In the genomic region with DNA sequence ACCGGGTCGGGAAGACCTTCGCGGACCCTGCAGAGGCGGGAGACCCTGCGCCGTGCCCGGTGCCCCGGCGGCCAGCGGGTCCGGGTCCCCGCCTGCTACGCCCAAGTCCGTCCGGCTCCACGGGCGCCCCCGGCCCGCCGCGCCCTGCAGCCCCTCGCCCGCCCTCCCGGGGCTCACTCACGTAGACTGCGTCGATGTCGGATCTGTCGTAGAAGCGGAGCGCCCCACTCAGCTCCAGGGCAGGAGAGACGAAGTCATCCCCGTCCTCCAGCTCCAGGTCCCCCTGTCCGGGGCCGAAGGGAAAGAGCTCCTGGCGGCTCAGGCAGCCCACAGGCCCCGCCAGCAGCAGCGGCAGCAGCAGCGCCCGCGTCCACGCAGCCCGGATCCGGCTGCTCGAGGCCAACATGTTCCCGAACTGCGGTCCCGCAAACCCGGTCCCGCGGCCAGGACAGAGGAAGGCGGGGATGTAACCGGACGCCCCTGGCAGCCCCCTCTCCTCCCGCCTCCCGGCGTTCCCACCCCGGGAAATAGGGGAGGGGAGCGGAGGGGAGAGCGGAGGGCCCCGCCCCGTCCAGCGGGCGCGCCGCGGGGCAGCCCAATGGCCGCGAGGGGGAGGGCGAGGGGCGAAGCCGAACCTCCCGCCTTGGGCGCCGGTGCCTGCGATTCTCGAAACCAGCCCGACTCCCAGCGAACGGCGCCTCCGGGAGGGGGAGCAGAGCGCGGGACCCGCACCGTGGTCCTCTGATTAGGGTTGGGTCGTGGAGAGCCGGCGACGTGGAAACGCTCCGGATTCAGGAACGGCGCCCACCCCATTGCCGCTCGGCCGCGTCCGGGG, we compare ENCODE assay signal across 7 cellular contexts. TPM values are rescaled to one million over a fixed set of nuclear protein-coding genes. Genes with fewer than 3 reads are reported as not detected.
DNase-seq lines count a peak whose midpoint lies in the region; ATAC-seq and TF ChIP-seq lines count a peak whose summit lies in the region.

A gene with protein sequence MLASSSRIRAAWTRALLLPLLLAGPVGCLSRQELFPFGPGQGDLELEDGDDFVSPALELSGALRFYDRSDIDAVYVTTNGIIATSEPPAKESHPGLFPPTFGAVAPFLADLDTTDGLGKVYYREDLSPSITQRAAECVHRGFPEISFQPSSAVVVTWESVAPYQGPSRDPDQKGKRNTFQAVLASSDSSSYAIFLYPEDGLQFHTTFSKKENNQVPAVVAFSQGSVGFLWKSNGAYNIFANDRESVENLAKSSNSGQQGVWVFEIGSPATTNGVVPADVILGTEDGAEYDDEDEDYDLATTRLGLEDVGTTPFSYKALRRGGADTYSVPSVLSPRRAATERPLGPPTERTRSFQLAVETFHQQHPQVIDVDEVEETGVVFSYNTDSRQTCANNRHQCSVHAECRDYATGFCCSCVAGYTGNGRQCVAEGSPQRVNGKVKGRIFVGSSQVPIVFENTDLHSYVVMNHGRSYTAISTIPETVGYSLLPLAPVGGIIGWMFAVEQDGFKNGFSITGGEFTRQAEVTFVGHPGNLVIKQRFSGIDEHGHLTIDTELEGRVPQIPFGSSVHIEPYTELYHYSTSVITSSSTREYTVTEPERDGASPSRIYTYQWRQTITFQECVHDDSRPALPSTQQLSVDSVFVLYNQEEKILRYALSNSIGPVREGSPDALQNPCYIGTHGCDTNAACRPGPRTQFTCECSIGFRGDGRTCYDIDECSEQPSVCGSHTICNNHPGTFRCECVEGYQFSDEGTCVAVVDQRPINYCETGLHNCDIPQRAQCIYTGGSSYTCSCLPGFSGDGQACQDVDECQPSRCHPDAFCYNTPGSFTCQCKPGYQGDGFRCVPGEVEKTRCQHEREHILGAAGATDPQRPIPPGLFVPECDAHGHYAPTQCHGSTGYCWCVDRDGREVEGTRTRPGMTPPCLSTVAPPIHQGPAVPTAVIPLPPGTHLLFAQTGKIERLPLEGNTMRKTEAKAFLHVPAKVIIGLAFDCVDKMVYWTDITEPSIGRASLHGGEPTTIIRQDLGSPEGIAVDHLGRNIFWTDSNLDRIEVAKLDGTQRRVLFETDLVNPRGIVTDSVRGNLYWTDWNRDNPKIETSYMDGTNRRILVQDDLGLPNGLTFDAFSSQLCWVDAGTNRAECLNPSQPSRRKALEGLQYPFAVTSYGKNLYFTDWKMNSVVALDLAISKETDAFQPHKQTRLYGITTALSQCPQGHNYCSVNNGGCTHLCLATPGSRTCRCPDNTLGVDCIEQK (minus strand): TSS at position 417 of the 835 bp plus-strand sequence. CDS start 11 bp downstream, at position 406.

- H3K4me3 ChIP-seq in WERI-Rb-1 (ENCODE audit: low read depth, low read length) (peak within 1 kb of the TSS; percentile 84), coronary artery (peak within 1 kb of the TSS; percentile 75), spleen (peak within 1 kb of the TSS; percentile 52 to 82 (median 60))

- H3K27ac ChIP-seq in WERI-Rb-1: peak within 1 kb of the TSS; percentile 8; the same call in 1 of the 2 replicates
- H3K27ac ChIP-seq in coronary artery: peak within 1 kb of the TSS; percentile 90 to 100
- H3K27ac ChIP-seq in spleen: peak within 1 kb of the TSS; percentile 49 to 93 (median 88)

- H3K4me1 ChIP-seq in spleen: peaks cover 4 to 46% (median 39%) of the 10 kb centered on the region in 6 donors

- ATAC-seq in HG03520 (IDR thresholded peaks at IDR 0.05; ENCODE audit: unreplicated experiment) (peak; percentile 30), HG03460 (IDR thresholded peaks at IDR 0.05; ENCODE audit: unreplicated experiment) (no peak)

- 1 to 4% (median 2%) methylated on average over 23 to 100 of the region's 100 CpGs for WGBS in spleen, 5 donors

- TF ChIP-seq CTCF in GM12873 (IDR thresholded peaks at IDR 0.05; ENCODE audit: insufficient read depth, low read depth, low read length, missing control alignments) (peak; percentile 27), WERI-Rb-1 (IDR thresholded peaks at IDR 0.05; ENCODE audit: low read depth, low read length) (peak; percentile 57; the same call in 1 of the 2 replicates), coronary artery (IDR thresholded peaks at IDR 0.05) (no peak), spleen (IDR thresholded peaks at IDR 0.05 in 8 of 11, conservative IDR thresholded peaks at IDR 0.05 in 3 of 11) (peak in 8 of 11 experiments; percentile 10 to 55 (median 40))

- H3K27me3 ChIP-seq in WERI-Rb-1 (ENCODE audit: insufficient read depth, low read depth, severe bottlenecking) (peaks cover 13% of the 10 kb centered on the region), spleen (replicated peaks in 1 of 7) (peaks cover 0 to 40% (median 22%) of the 10 kb centered on the region in 7 donors)

- H3K36me3 ChIP-seq in WERI-Rb-1 (no peaks in the 10 kb centered on the region), spleen (no peaks in the 10 kb centered on the region)

- peak in 1 of 3 donors; percentile 32 for TF ChIP-seq POLR2A in spleen (IDR thresholded peaks at IDR 0.05)

- intact Hi-C loops in spleen (cut with DNase I; ENCODE audit: low total_unique reads): no loop called here

- H3K9me3 ChIP-seq in WERI-Rb-1 (ENCODE audit: severe bottlenecking): no peaks in the 10 kb centered on the region
- H3K9me3 ChIP-seq in spleen: no peaks in the 10 kb centered on the region

- DNase-seq in WERI-Rb-1 (peak; percentile 84), coronary artery (ENCODE audit: low spot score) (peak; percentile 96), kidney tubule cell (ENCODE audit: low spot score) (peak; percentile 50), spleen (peak; percentile 86)

RNA-seq across cellular contexts. Expression of the gene that starts here (rescaled TPM):
- total RNA-seq in spleen: 100 to 1,000 TPM in 5 of 7 donors, 10 to 100 TPM in 2; 48.1 to 178 (median 101) TPM
- 10 to 100 TPM in 2 of 3 donors, 1 to 10 TPM in 1; 6.8 to 13.3 (median 12.9) TPM for polyA plus RNA-seq in spleen

Comparison
In these comparisons a context has a peak if more than half of its experiments do, and no peak if none do; other contexts are left out.
1. H3K27ac ChIP-seq: peak in every context shown above with its lines; median percentile 95 in coronary artery; 88 in spleen; 8 in WERI-Rb-1.